Comparison of ENCODE assay signal across 9 cellular contexts in genomic region chr6:159168536-159169192, GRCh38. TPM values are rescaled to one million over a fixed set of nuclear protein-coding genes. Genes with fewer than 3 reads are reported as not detected.
DNase-seq lines count a peak whose midpoint lies in the region; ATAC-seq and TF ChIP-seq lines count a peak whose summit lies in the region.
"Had no signal": no experiment of that assay in that cellular context is flagged by ENCODE, and none has a peak within 500 bp of the region (broad histone marks: within the 10 kb centered on the region; RNA-seq: fewer than 3 reads in every experiment).

No MANE protein-coding gene starts in this region.

- no peak overlapping the region for H3K9ac ChIP-seq in fibroblast of lung (ENCODE audit: insufficient read depth, low read length)

- H4K20me1 ChIP-seq in fibroblast of lung (ENCODE audit: control insufficient read depth, extremely low read depth, insufficient read depth, low read length) = no peaks in the 10 kb centered on the region

- H3K4me2 ChIP-seq in fibroblast of lung (ENCODE audit: extremely low read depth, insufficient read depth, low read length) = peak overlapping the region; percentile 73

- ATAC-seq in GM21515 (IDR thresholded peaks at IDR 0.05; ENCODE audit: unreplicated experiment) = no peak

- peak overlapping the region in 3 of 4 donors; percentile 42 to 51 (median 51) for H3K4me3 ChIP-seq in Peyer's patch
- peak overlapping the region; percentile 9 to 37 (median 22) for H3K4me3 ChIP-seq in fibroblast of lung (replicated peaks in 1 of 4; ENCODE audit: control extremely low read depth in 1 of 4, insufficient read depth in 1 of 4, low read depth in 3 of 4, low read length in 4 of 4)
- no peak overlapping the region for H3K4me3 ChIP-seq in neuron (ENCODE audit: low read length)

- H3K4me1 ChIP-seq in Peyer's patch (peaks cover 0 to 20% (median 3%) of the 10 kb centered on the region in 4 donors), fibroblast of lung (ENCODE audit: control insufficient read depth, extremely low read depth, insufficient read depth, low read length) (no peaks in the 10 kb centered on the region), neuron (ENCODE audit: insufficient read depth, low read length) (no peaks in the 10 kb centered on the region)

- no peaks in the 10 kb centered on the region for H3K36me3 ChIP-seq in Peyer's patch
- H3K36me3 ChIP-seq in fibroblast of lung (ENCODE audit: control insufficient read depth, insufficient read depth, low read length) = no peaks in the 10 kb centered on the region
- no peaks in the 10 kb centered on the region for H3K36me3 ChIP-seq in neuron (ENCODE audit: insufficient read depth, low read length)

- H3K27me3 ChIP-seq in Peyer's patch (peaks cover 0 to 3% of the 10 kb centered on the region in 2 donors), fibroblast of lung (ENCODE audit: control insufficient read depth, insufficient read depth, low read length) (peaks cover 24% of the 10 kb centered on the region), neuron (ENCODE audit: insufficient read depth, low read length) (peaks cover 82% of the 10 kb centered on the region)

- TF ChIP-seq CTCF in Peyer's patch (IDR thresholded peaks at IDR 0.05) = no peak
- TF ChIP-seq CTCF in fibroblast of lung (conservative IDR thresholded peaks at IDR 0.05 in 1 of 2, IDR thresholded peaks at IDR 0.05 in 1 of 2; ENCODE audit: low read depth in 1 of 2, low read length in 2 of 2) = peak in 1 of 2 donors; percentile 39

- H2AFZ ChIP-seq in fibroblast of lung (ENCODE audit: low read length) (no peak overlapping the region), neuron (ENCODE audit: low read depth, low read length) (peak overlapping the region; percentile 26)

- TF ChIP-seq POLR2A in Peyer's patch (IDR thresholded peaks at IDR 0.05) = no peak

- H3K9me3 ChIP-seq in Peyer's patch = no peaks in the 10 kb centered on the region
- H3K9me3 ChIP-seq in fibroblast of lung (ENCODE audit: control insufficient read depth, insufficient read depth, low read depth, low read length) = no peaks in the 10 kb centered on the region
- peaks cover 2% of the 10 kb centered on the region for H3K9me3 ChIP-seq in neuron (ENCODE audit: low read length)

- peak overlapping the region in 2 of 4 donors; percentile 34 to 64 for H3K27ac ChIP-seq in Peyer's patch
- H3K27ac ChIP-seq in fibroblast of lung (ENCODE audit: insufficient read depth, low read length) = no peak overlapping the region
- H3K27ac ChIP-seq in substantia nigra (ENCODE audit: low read depth, low read length, poor library complexity, severe bottlenecking) = no peak overlapping the region
- H3K27ac ChIP-seq: 22Rv1 had no signal

- peak; percentile 24 for DNase-seq in DMS 273 (lab: John Stamatoyannopoulos, UW; ENCODE audit: unreplicated experiment)
- no peak for DNase-seq in DMS 273 treated with DMSO at 0.1 percent for 48 hours (lab: John Stamatoyannopoulos, UW)
- peak in 1 of 3 donors; percentile 53 for DNase-seq in Peyer's patch
- DNase-seq in fibroblast of lung (ENCODE audit: low read depth in 2 of 2) = peak; percentile 49 to 54
- DNase-seq in substantia nigra (lab: John Stamatoyannopoulos, UW) = no peak
- no peak for DNase-seq in NCI-H2081 treated with DMSO at 0.1 percent for 48 hours (lab: John Stamatoyannopoulos, UW)

- H3K79me2 ChIP-seq in fibroblast of lung (ENCODE audit: control insufficient read depth, insufficient read depth, low read length) = no peaks in the 10 kb centered on the region

RNA-seq across cellular contexts. Expression of gene FNDC1, which starts 0.5 kb away (rescaled TPM):
- total RNA-seq in Peyer's patch (1 to 10 TPM in 1 of 4 donors, under 1 TPM in 1, not detected in 2; 0.54 to 1.7 TPM), fibroblast of lung (under 0.01 TPM in 2 replicates)
- polyA plus RNA-seq in fibroblast of lung = 0.03 and 0.23 TPM in 2 replicates
- polyA plus RNA-seq in fibroblast of lung (2012) = 0.13 and 0.28 TPM in 2 replicates
- not detected in 2 replicates for polyA minus RNA-seq in fibroblast of lung (ENCODE audit: low replicate concordance)

Comparison
In these comparisons a context has a peak if more than half of its experiments do, and no peak if none do; other contexts are left out.
1. DNase-seq: peak in DMS 273 (single experiment) and fibroblast of lung (2 of 2); none in DMS 273 treated with DMSO at 0.1 percent for 48 hours (single experiment), substantia nigra (0 of 49) and NCI-H2081 treated with DMSO at 0.1 percent for 48 hours (single experiment).